In the genomic region with DNA sequence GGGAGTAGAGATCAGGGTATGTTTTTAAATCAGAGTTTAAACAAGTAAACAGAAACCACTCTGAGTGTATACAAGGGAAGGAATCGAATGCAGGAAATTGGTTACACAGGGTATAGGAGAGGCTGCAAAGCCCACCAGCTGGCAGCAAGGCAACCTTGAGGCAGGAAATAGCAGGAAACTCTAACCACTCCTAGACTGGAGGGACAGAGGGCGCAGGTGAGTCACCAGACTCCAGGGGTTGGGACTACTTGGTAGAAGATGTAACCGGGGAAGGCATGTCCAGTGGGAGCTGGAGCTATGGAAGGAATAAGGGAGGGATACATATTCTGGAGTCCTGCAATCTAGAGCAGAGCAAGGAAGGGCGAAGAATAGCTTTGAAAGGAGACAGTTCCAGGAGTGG, we compare ENCODE assay signal across 12 cellular contexts.
DNase-seq lines count a peak whose midpoint lies in the region; ATAC-seq and TF ChIP-seq lines count a peak whose summit lies in the region.
"Had no signal": no experiment of that assay in that cellular context is flagged by ENCODE, and none has a peak within 500 bp of the region (broad histone marks: within the 10 kb centered on the region; RNA-seq: fewer than 3 reads in every experiment).

No MANE protein-coding gene starts in this region.

- peaks cover 48% of the 10 kb centered on the region for H3K27me3 ChIP-seq in HAP-1 (ENCODE audit: low read depth)
- H3K27me3 ChIP-seq: testis had no signal

- in situ Hi-C loops in HAP-1 (cut with MboI; ENCODE audit: low sequenced_read_pairs) = no loop called here

- H3K36me3 Mint-ChIP-seq in osteocyte (ENCODE audit: unreplicated experiment) (no peaks in the 10 kb centered on the region), mesothelial cell of epicardium (peaks cover 4% of the 10 kb centered on the region)

- H3K27me3 Mint-ChIP-seq in osteocyte (ENCODE audit: unreplicated experiment) = peaks cover 10% of the 10 kb centered on the region
- H3K27me3 Mint-ChIP-seq in mesothelial cell of epicardium (ENCODE audit: low read depth) = no peaks in the 10 kb centered on the region

- H3K4me3 ChIP-seq in AG09309 (ENCODE audit: control insufficient read depth, low read depth, low read length) (no peak overlapping the region), HAP-1 (no peak overlapping the region)
- H3K4me3 ChIP-seq: testis had no signal

- H3K4me1 Mint-ChIP-seq in osteocyte (ENCODE audit: unreplicated experiment) (no peaks in the 10 kb centered on the region), mesothelial cell of epicardium (peaks cover 3% of the 10 kb centered on the region)

- H3K9me3 ChIP-seq in HAP-1 = no peaks in the 10 kb centered on the region
- H3K9me3 ChIP-seq: testis had no signal

- TF ChIP-seq CTCF in AG09309 (IDR thresholded peaks at IDR 0.05; ENCODE audit: control insufficient read depth, insufficient read depth, low read depth, low read length, missing control alignments) = peak; percentile 35
- no peak for TF ChIP-seq CTCF in osteocyte (IDR thresholded peaks at IDR 0.05)
- TF ChIP-seq CTCF in mesothelial cell of epicardium (IDR thresholded peaks at IDR 0.05; ENCODE audit: unreplicated experiment) = no peak

- H3K4me3 Mint-ChIP-seq in osteocyte (ENCODE audit: unreplicated experiment) (no peak overlapping the region), mesothelial cell of epicardium (no peak overlapping the region)

- no peaks in the 10 kb centered on the region for H3K4me1 ChIP-seq in HAP-1
- H3K4me1 ChIP-seq: testis had no signal

- DNase-seq in AG09309 (ENCODE audit: low read depth) (no peak), HAP-1 (ENCODE audit: low spot score in 2 of 2) (peak; percentile 53 to 71), SHP77 (lab: John Stamatoyannopoulos, UW) (peak; percentile 16 to 34), iPS-NIHi7 (ENCODE audit: extremely low spot score) (peak; percentile 71), osteocyte (ENCODE audit: extremely low spot score, unreplicated experiment) (no peak), mesothelial cell of epicardium (ENCODE audit: low spot score in 2 of 2, unreplicated experiment in 2 of 2) (no peak)
- DNase-seq: DMS79 treated with DMSO at 0.1 percent for 48 hours; NCI-H446; stimulated activated CD4-positive, alpha-beta T cell treated with anti-CD3 and anti-CD28 coated beads, Interleukin-2, amount 100 ng/mL, for 24 hours; testis had no signal

- H3K27ac Mint-ChIP-seq in osteocyte (ENCODE audit: unreplicated experiment) (no peak overlapping the region), mesothelial cell of epicardium (no peak overlapping the region)

- H3K9me3 Mint-ChIP-seq in osteocyte (ENCODE audit: unreplicated experiment) (no peaks in the 10 kb centered on the region), mesothelial cell of epicardium (peaks cover 10% of the 10 kb centered on the region)

- no peak for ATAC-seq in GM21576 (IDR thresholded peaks at IDR 0.05; ENCODE audit: unreplicated experiment)
- no peak for ATAC-seq in HG02981 (IDR thresholded peaks at IDR 0.05; ENCODE audit: unreplicated experiment)

- H3K36me3 ChIP-seq in HAP-1 (replicated peaks) = no peaks in the 10 kb centered on the region

Comparison
In these comparisons a context has a peak if more than half of its experiments do, and no peak if none do; other contexts are left out.
1. DNase-seq: peak in HAP-1 (2 of 2), SHP77 (2 of 2) and iPS-NIHi7 (single experiment); none in AG09309 (single experiment), osteocyte (single experiment) and mesothelial cell of epicardium (0 of 2).